In the genomic region with DNA sequence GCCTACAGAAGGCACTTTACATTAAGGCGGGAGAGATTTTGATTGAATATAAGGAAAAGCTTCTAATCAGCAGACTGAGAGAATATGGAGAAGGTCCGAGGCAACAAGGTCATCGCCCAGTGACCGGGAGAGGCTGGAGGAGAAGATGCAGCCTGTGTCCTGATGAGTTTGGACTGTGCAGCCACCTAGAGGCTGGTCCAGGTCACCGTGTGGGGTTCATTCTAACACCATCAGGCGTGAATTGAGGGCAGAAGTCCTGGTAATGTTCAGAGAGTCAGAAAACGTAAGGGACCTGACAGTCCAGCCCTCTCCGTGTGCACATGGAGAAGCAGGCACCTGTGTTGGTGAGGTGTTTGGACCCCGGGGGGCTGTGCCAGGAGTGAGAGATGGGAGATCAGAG, we compare ENCODE assay signal across 1 cellular context.
TF ChIP-seq lines count a peak whose summit lies in the region.

No MANE protein-coding gene starts in this region.

TF ChIP-seq in H1, 55 proteins besides CTCF, POLR2A, EP300 and RAD21:
- TF ChIP-seq JUN (IDR thresholded peaks at IDR 0.05; ENCODE audit: low read depth, low read length) (no peak), BACH1 (IDR thresholded peaks at IDR 0.05; ENCODE audit: low read length) (no peak), EGR1 (IDR thresholded peaks at IDR 0.05; ENCODE audit: borderline replicate concordance, low read depth, low read length) (no peak), NRF1 (IDR thresholded peaks at IDR 0.05; ENCODE audit: low read depth, low read length) (no peak)
